Comparison of ENCODE assay signal across 16 cellular contexts in genomic region chr15:69145149-69145693, GRCh38. TPM values are rescaled to one million over a fixed set of nuclear protein-coding genes. Genes with fewer than 3 reads are reported as not detected.
DNase-seq lines count a peak whose midpoint lies in the region; TF ChIP-seq lines count a peak whose summit lies in the region.
"Had no signal": no experiment of that assay in that cellular context is flagged by ENCODE, and none has a peak within 500 bp of the region (broad histone marks: within the 10 kb centered on the region; RNA-seq: fewer than 3 reads in every experiment).

No MANE protein-coding gene starts in this region.

- intact Hi-C loops in dorsolateral prefrontal cortex (cut with DNase I) = loop anchor here in 1 of 2 donors (10.0 kb wide), 1 partner anchor 60 kb away; no protein-coding TSS in a partner anchor
- intact Hi-C loops in OCI-LY7 (cut with micrococcal nuclease; ENCODE audit: unreplicated experiment) = no loop called here
- intact Hi-C loops in mammary epithelial cell (cut with micrococcal nuclease) = no loop called here

- POLR2A ChIA-PET in OCI-LY7 (lab: Charles Lee) = no interaction called here

- DNase-seq in NCI-H82 (lab: John Stamatoyannopoulos, UW) (peak; percentile 61), NCI-H82 treated with DMSO at 0.1 percent for 48 hours (lab: John Stamatoyannopoulos, UW; ENCODE audit: unreplicated experiment) (no peak), dorsolateral prefrontal cortex (no peak), substantia nigra (lab: John Stamatoyannopoulos, UW) (no peak), OCI-LY7 (ENCODE audit: low spot score) (no peak), mammary epithelial cell (no peak), foreskin fibroblast (no peak)
- DNase-seq: 8988T; Calu3; CD8-positive, alpha-beta T cell; DMS79 treated with DMSO at 0.1 percent for 48 hours; GOT3; H7 had no signal

- no peak for TF ChIP-seq CTCF in dorsolateral prefrontal cortex (IDR thresholded peaks at IDR 0.05 in 54 of 56, conservative IDR thresholded peaks at IDR 0.05 in 2 of 56; ENCODE audit: low read depth in 1 of 56, partially characterized antibody in 56 of 56)
- no peak for TF ChIP-seq CTCF in OCI-LY7 (conservative IDR thresholded peaks at IDR 0.05; ENCODE audit: low read length)
- TF ChIP-seq CTCF in mammary epithelial cell (conservative IDR thresholded peaks at IDR 0.05 in 1 of 2, IDR thresholded peaks at IDR 0.05 in 1 of 2; ENCODE audit: extremely low read depth in 1 of 2, insufficient read depth in 1 of 2, low read depth in 1 of 2, low read length in 2 of 2) = no peak
- no peak for TF ChIP-seq CTCF in foreskin fibroblast (IDR thresholded peaks at IDR 0.05; ENCODE audit: low read depth, low read length)

- dilution Hi-C loops in mammary epithelial cell (cut with HindIII; ENCODE audit: low sequenced_read_pairs) = no loop called here

- H3K36me3 ChIP-seq in OCI-LY7 (ENCODE audit: insufficient read depth, low read length) (no peaks in the 10 kb centered on the region), mammary epithelial cell (ENCODE audit: insufficient read depth, low read length) (no peaks in the 10 kb centered on the region)
- H3K36me3 ChIP-seq: BLaER1 treated with 17β-estradiol and CSF1 and Interleukin-3, amounts not matched to agents 10 nM and 100 nM had no signal

- H3K4me1 ChIP-seq in OCI-LY7 (ENCODE audit: insufficient read depth, low read length, poor library complexity, severe bottlenecking) (no peaks in the 10 kb centered on the region), mammary epithelial cell (ENCODE audit: insufficient read depth, low read length) (no peaks in the 10 kb centered on the region)
- H3K4me1 ChIP-seq: BLaER1 treated with 17β-estradiol and CSF1 and Interleukin-3, amounts not matched to agents 10 nM and 100 nM had no signal

- no peaks in the 10 kb centered on the region for H3K9me2 ChIP-seq in OCI-LY7 (ENCODE audit: insufficient read depth, low read length)

- no peaks in the 10 kb centered on the region for H3K79me2 ChIP-seq in OCI-LY7 (ENCODE audit: insufficient read depth, low read depth, low read length)
- H3K79me2 ChIP-seq in mammary epithelial cell (ENCODE audit: insufficient read depth, low read length) = no peaks in the 10 kb centered on the region

- in situ Hi-C loops in mammary epithelial cell (cut with MboI; ENCODE audit: low sequenced_read_pairs in 2 of 2) = no loop called here

- no peak overlapping the region for H2AFZ ChIP-seq in OCI-LY7 (ENCODE audit: low read length)
- H2AFZ ChIP-seq in mammary epithelial cell (ENCODE audit: low read depth, low read length) = no peak overlapping the region

- H3K4me3 ChIP-seq in dorsolateral prefrontal cortex (no peak overlapping the region), OCI-LY7 (ENCODE audit: low read depth, low read length, poor library complexity, severe bottlenecking) (no peak overlapping the region), mammary epithelial cell (replicated peaks in 1 of 3; ENCODE audit: insufficient read depth in 1 of 3, low read depth in 2 of 3, low read length in 3 of 3) (no peak overlapping the region), foreskin fibroblast (ENCODE audit: low read depth in 1 of 2, low read length in 2 of 2) (no peak overlapping the region)
- H3K4me3 ChIP-seq: BLaER1 treated with 17β-estradiol and CSF1 and Interleukin-3, amounts not matched to agents 10 nM and 100 nM; GM12878 had no signal

- WGBS in mammary epithelial cell (ENCODE audit: low coverage, missing lambda C conversion rate) = 95% methylated on average over 1 of the region's 1 CpG

- H4K20me1 ChIP-seq in OCI-LY7 (ENCODE audit: insufficient read depth, low read length) (no peaks in the 10 kb centered on the region), mammary epithelial cell (ENCODE audit: insufficient read depth, low read length) (no peaks in the 10 kb centered on the region)
- H4K20me1 ChIP-seq: BLaER1 treated with 17β-estradiol and CSF1 and Interleukin-3, amounts not matched to agents 10 nM and 100 nM had no signal

- BruUV-seq in OCI-LY7 (replicated peaks; lab: Mats Ljungman, UMichigan) (no TSS peak), mammary epithelial cell (replicated peaks; lab: Mats Ljungman, UMichigan) (no TSS peak)

- CTCF ChIA-PET in OCI-LY7 (lab: Charles Lee; ENCODE audit: unreplicated experiment) = no interaction called here
- CTCF ChIA-PET in mammary epithelial cell (lab: Charles Lee; ENCODE audit: low non-redundant PET) = no interaction called here

- H3K27ac ChIP-seq in angular gyrus (ENCODE audit: low read depth, low read length) = peak overlapping the region; percentile 23
- H3K27ac ChIP-seq in dorsolateral prefrontal cortex = peak overlapping the region in 39 of 59 donors; percentile 5 to 80 (median 53)
- peak overlapping the region; percentile 37 for H3K27ac ChIP-seq in substantia nigra (ENCODE audit: low read depth, low read length, poor library complexity, severe bottlenecking)
- H3K27ac ChIP-seq in OCI-LY7 (ENCODE audit: low read depth, low read length, poor library complexity, severe bottlenecking) = no peak overlapping the region
- no peak overlapping the region for H3K27ac ChIP-seq in mammary epithelial cell (ENCODE audit: insufficient read depth, low read depth, low read length)
- H3K27ac ChIP-seq: BLaER1 treated with 17β-estradiol and CSF1 and Interleukin-3, amounts not matched to agents 10 nM and 100 nM had no signal

- H3K9me3 ChIP-seq in OCI-LY7 (ENCODE audit: low read length) = no peaks in the 10 kb centered on the region
- no peaks in the 10 kb centered on the region for H3K9me3 ChIP-seq in mammary epithelial cell (replicated peaks; ENCODE audit: insufficient read depth, low read length)
- H3K9me3 ChIP-seq: BLaER1 treated with 17β-estradiol and CSF1 and Interleukin-3, amounts not matched to agents 10 nM and 100 nM had no signal

- no peak overlapping the region for H3K9ac ChIP-seq in mammary epithelial cell (ENCODE audit: insufficient read depth, low read length)
- H3K9ac ChIP-seq: BLaER1 treated with 17β-estradiol and CSF1 and Interleukin-3, amounts not matched to agents 10 nM and 100 nM had no signal

- H3K27me3 ChIP-seq in dorsolateral prefrontal cortex (no peaks in the 10 kb centered on the region), mammary epithelial cell (ENCODE audit: insufficient read depth, low read length) (peaks cover 5% of the 10 kb centered on the region)
- H3K27me3 ChIP-seq: BLaER1 treated with 17β-estradiol and CSF1 and Interleukin-3, amounts not matched to agents 10 nM and 100 nM had no signal

- H3K4me2 ChIP-seq in OCI-LY7 (ENCODE audit: low read length) (no peak overlapping the region), mammary epithelial cell (ENCODE audit: insufficient read depth, low read depth, low read length) (no peak overlapping the region)
- H3K4me2 ChIP-seq: BLaER1 treated with 17β-estradiol and CSF1 and Interleukin-3, amounts not matched to agents 10 nM and 100 nM had no signal

RNA-seq across cellular contexts. Expression of gene GLCE, which starts 15.2 kb away (rescaled TPM):
- total RNA-seq in dorsolateral prefrontal cortex = 10 to 100 TPM; 10.7 to 33.2 (median 23.6) TPM
- total RNA-seq in OCI-LY7 (2014; rRNA removed; shearing (Covaris generic)) = 7.1 and 7.3 TPM in 2 replicates
- total RNA-seq in OCI-LY7 (2022) = 7.0 and 7.2 TPM in 2 replicates
- 10 to 100 TPM in 1 of 2 donors, 1 to 10 TPM in 1; 10.0 to 18.7 TPM for total RNA-seq in mammary epithelial cell
- 12.8 TPM for polyA plus RNA-seq in mammary epithelial cell
- polyA minus RNA-seq in mammary epithelial cell = 7.9 TPM

Comparison
In these comparisons a context has a peak if more than half of its experiments do, and no peak if none do; other contexts are left out.
1. H3K27ac ChIP-seq: peak in angular gyrus (single experiment), dorsolateral prefrontal cortex (39 of 59) and substantia nigra (single experiment); none in OCI-LY7 (single experiment) and mammary epithelial cell (single experiment).